22 cellular contexts compared by ENCODE assay signal in the genomic region with DNA sequence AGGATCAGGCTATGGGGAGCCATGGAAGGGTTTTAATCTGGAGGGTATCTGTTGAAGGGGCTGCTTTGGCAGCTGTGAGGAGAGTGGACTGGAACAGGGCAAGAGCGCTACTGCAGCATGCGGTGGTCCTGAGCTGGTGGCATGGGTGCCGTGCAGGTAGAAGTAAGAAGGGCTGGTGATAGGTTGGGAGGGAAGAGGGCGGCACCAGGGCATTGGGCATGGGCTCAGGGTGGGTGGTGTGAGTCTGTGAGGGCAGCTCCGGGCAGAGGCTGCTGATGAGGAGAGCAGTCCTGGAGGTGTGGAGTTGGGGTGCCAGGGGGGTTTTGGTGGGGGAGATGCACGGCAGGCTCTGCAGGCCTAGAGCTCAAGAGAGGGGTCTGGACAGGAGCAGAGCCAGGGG. TPM values are rescaled to one million over a fixed set of nuclear protein-coding genes. Genes with fewer than 3 reads are reported as not detected.
DNase-seq lines count a peak whose midpoint lies in the region; ATAC-seq and TF ChIP-seq lines count a peak whose summit lies in the region.
"Had no signal": no experiment of that assay in that cellular context is flagged by ENCODE, and none has a peak within 500 bp of the region (broad histone marks: within the 10 kb centered on the region; RNA-seq: fewer than 3 reads in every experiment).

No MANE protein-coding gene starts in this region.

- no peaks in the 10 kb centered on the region for H3K9me2 ChIP-seq in neural cell (ENCODE audit: insufficient read depth, low read length)

- H3K27me3 ChIP-seq in neural cell (ENCODE audit: insufficient read depth, low read depth, low read length) (no peaks in the 10 kb centered on the region), brain microvascular endothelial cell (replicated peaks) (no peaks in the 10 kb centered on the region)
- H3K27me3 ChIP-seq: gastrocnemius medialis had no signal

- H3F3A ChIP-seq in neural cell (ENCODE audit: insufficient read depth, low read length, poor library complexity, severe bottlenecking) = no peaks in the 10 kb centered on the region

- peak overlapping the region; percentile 86 to 88 for H3K27ac ChIP-seq in coronary artery
- peak overlapping the region; percentile 18 for H3K27ac ChIP-seq in neural cell (ENCODE audit: low read length)
- H3K27ac ChIP-seq in urinary bladder (ENCODE audit: low read depth) = peak overlapping the region; percentile 52
- no peak overlapping the region for H3K27ac ChIP-seq in brain microvascular endothelial cell
- H3K27ac ChIP-seq: gastrocnemius medialis, KMS-11 had no signal

- CTCF ChIA-PET in activated CD8-positive, alpha-beta T cell treated with anti-CD3 and anti-CD28 coated beads, Interleukin-2, amount 10 ng/mL, durations not matched to agents 7 days and 5 days (lab: Charles Lee) = interaction anchor here (1.5 kb wide), 1 partner anchor 22 kb away, joined by 3 read pairs; no protein-coding TSS in a partner anchor
- CTCF ChIA-PET in activated CD8-positive, alpha-beta T cell treated with anti-CD3 and anti-CD28 coated beads for 36 hours (lab: Charles Lee) = interaction anchor here (1.8 to 1.9 kb wide), 2 partner anchors 44 to 66 kb away, joined by 4 to 8 read pairs; a partner anchor contains a TSS

- H3K36me3 ChIP-seq in neural cell (ENCODE audit: insufficient read depth, low read length) (no peaks in the 10 kb centered on the region), urinary bladder (ENCODE audit: insufficient read depth) (no peaks in the 10 kb centered on the region), brain microvascular endothelial cell (replicated peaks) (no peaks in the 10 kb centered on the region)
- H3K36me3 ChIP-seq: gastrocnemius medialis had no signal

- no peaks in the 10 kb centered on the region for H3K9me3 ChIP-seq in neural cell (ENCODE audit: low read length)
- H3K9me3 ChIP-seq: gastrocnemius medialis had no signal

- H3K27me3 Mint-ChIP-seq in activated CD8-positive, alpha-beta T cell treated with anti-CD3 and anti-CD28 coated beads, Interleukin-2, amount 10 ng/mL, durations not matched to agents 7 days and 5 days (ENCODE audit: low read depth) = no peaks in the 10 kb centered on the region
- H3K27me3 Mint-ChIP-seq in activated CD8-positive, alpha-beta T cell treated with anti-CD3 and anti-CD28 coated beads for 36 hours = no peaks in the 10 kb centered on the region

- H4K20me1 ChIP-seq in neural cell (ENCODE audit: insufficient read depth) = no peaks in the 10 kb centered on the region

- intact Hi-C loops in activated CD8-positive, alpha-beta T cell treated with anti-CD3 and anti-CD28 coated beads for 36 hours (cut with micrococcal nuclease) = no loop called here

- no peak for TF ChIP-seq CTCF in activated CD8-positive, alpha-beta T cell treated with anti-CD3 and anti-CD28 coated beads for 36 hours (IDR thresholded peaks at IDR 0.05)
- TF ChIP-seq CTCF in coronary artery (IDR thresholded peaks at IDR 0.05) = no peak
- no peak for TF ChIP-seq CTCF in neural cell (IDR thresholded peaks at IDR 0.05; ENCODE audit: poor library complexity, severe bottlenecking)
- no peak for TF ChIP-seq CTCF in brain microvascular endothelial cell (IDR thresholded peaks at IDR 0.05; ENCODE audit: low read depth, low read length, missing control alignments)

- no peak for TF ChIP-seq RAD21 in neural cell (conservative IDR thresholded peaks at IDR 0.05)

- H3K27ac Mint-ChIP-seq in activated CD8-positive, alpha-beta T cell treated with anti-CD3 and anti-CD28 coated beads, Interleukin-2, amount 10 ng/mL, durations not matched to agents 7 days and 5 days = peak overlapping the region; percentile 59
- H3K27ac Mint-ChIP-seq in activated CD8-positive, alpha-beta T cell treated with anti-CD3 and anti-CD28 coated beads for 36 hours = no peak overlapping the region
- H3K27ac Mint-ChIP-seq: CD14-positive monocyte, mesothelial cell of epicardium, WTC11 had no signal

- H3K4me1 Mint-ChIP-seq in activated CD8-positive, alpha-beta T cell treated with anti-CD3 and anti-CD28 coated beads, Interleukin-2, amount 10 ng/mL, durations not matched to agents 7 days and 5 days (ENCODE audit: low read depth) = peaks cover 46% of the 10 kb centered on the region
- H3K4me1 Mint-ChIP-seq in activated CD8-positive, alpha-beta T cell treated with anti-CD3 and anti-CD28 coated beads for 36 hours (ENCODE audit: low read depth) = peaks cover 31% of the 10 kb centered on the region
- H3K4me1 Mint-ChIP-seq: WTC11 had no signal

- no peak overlapping the region for H2AFZ ChIP-seq in neural cell (ENCODE audit: low read depth, low read length)

- 39% methylated on average over 6 of the region's 6 CpGs for WGBS in urinary bladder

- ATAC-seq in activated CD8-positive, alpha-beta T cell treated with anti-CD3 and anti-CD28 coated beads, Interleukin-2, amount 10 ng/mL, durations not matched to agents 7 days and 5 days = no peak
- no peak for ATAC-seq in activated CD8-positive, alpha-beta T cell treated with anti-CD3 and anti-CD28 coated beads for 36 hours
- ATAC-seq: gastrocnemius medialis, sciatic nerve, WTC11 had no signal

- DNase-seq in activated CD8-positive, alpha-beta T cell treated with anti-CD3 and anti-CD28 coated beads, Interleukin-2, amount 10 ng/mL, durations not matched to agents 7 days and 5 days = no peak
- no peak for DNase-seq in activated CD8-positive, alpha-beta T cell treated with anti-CD3 and anti-CD28 coated beads for 36 hours
- no peak for DNase-seq in coronary artery (ENCODE audit: low spot score)
- no peak for DNase-seq in NCI-H146 treated with DMSO at 0.1 percent for 48 hours (lab: John Stamatoyannopoulos, UW; ENCODE audit: unreplicated experiment)
- no peak for DNase-seq in brain microvascular endothelial cell
- DNase-seq in GF-D8 (lab: John Stamatoyannopoulos, UW) = no peak
- DNase-seq: activated effector memory CD4-positive, alpha-beta T cell treated with anti-CD3 and anti-CD28 coated beads, Interleukin-2, amount 50 U/mL, for 16 hours; cortex of kidney; gastrocnemius medialis; NCI-H1048; NCI-H510A treated with DMSO at 0.1 percent for 48 hours; occipital lobe; Right ventricle myocardium superior had no signal

- H3K4me3 Mint-ChIP-seq in activated CD8-positive, alpha-beta T cell treated with anti-CD3 and anti-CD28 coated beads, Interleukin-2, amount 10 ng/mL, durations not matched to agents 7 days and 5 days = no peak overlapping the region
- H3K4me3 Mint-ChIP-seq in activated CD8-positive, alpha-beta T cell treated with anti-CD3 and anti-CD28 coated beads for 36 hours = no peak overlapping the region
- H3K4me3 Mint-ChIP-seq: CD14-positive monocyte, mesothelial cell of epicardium, WTC11 had no signal

- H3K4me2 ChIP-seq in neural cell (ENCODE audit: low read length) = no peak overlapping the region
- H3K4me2 ChIP-seq: KMS-11 had no signal

- no peak for TF ChIP-seq EP300 in neural cell (conservative IDR thresholded peaks at IDR 0.05; ENCODE audit: poor library complexity, severe bottlenecking)

- no peaks in the 10 kb centered on the region for H3K79me2 ChIP-seq in neural cell (replicated peaks; ENCODE audit: insufficient read depth, low read length)

- H3K4me1 ChIP-seq in urinary bladder (ENCODE audit: insufficient read depth) = no peaks in the 10 kb centered on the region
- H3K4me1 ChIP-seq: gastrocnemius medialis had no signal

- no peak overlapping the region for H3K9ac ChIP-seq in neural cell (ENCODE audit: low read length)
- H3K9ac ChIP-seq: KMS-11 had no signal

- H3K4me3 ChIP-seq in coronary artery = peak overlapping the region; percentile 60
- no peak overlapping the region for H3K4me3 ChIP-seq in neural cell (ENCODE audit: low read length)
- H3K4me3 ChIP-seq in urinary bladder (ENCODE audit: low read depth, low read length) = peak overlapping the region; percentile 44
- no peak overlapping the region for H3K4me3 ChIP-seq in brain microvascular endothelial cell (ENCODE audit: low read depth, low read length)
- H3K4me3 ChIP-seq: gastrocnemius medialis had no signal

- H3K9me3 Mint-ChIP-seq in activated CD8-positive, alpha-beta T cell treated with anti-CD3 and anti-CD28 coated beads, Interleukin-2, amount 10 ng/mL, durations not matched to agents 7 days and 5 days (ENCODE audit: insufficient read depth) = no peaks in the 10 kb centered on the region
- no peaks in the 10 kb centered on the region for H3K9me3 Mint-ChIP-seq in activated CD8-positive, alpha-beta T cell treated with anti-CD3 and anti-CD28 coated beads for 36 hours
- H3K9me3 Mint-ChIP-seq: CD14-positive monocyte, mesothelial cell of epicardium, WTC11 had no signal

- POLR2A ChIA-PET in activated CD8-positive, alpha-beta T cell treated with anti-CD3 and anti-CD28 coated beads, Interleukin-2, amount 10 ng/mL, durations not matched to agents 7 days and 5 days (lab: Charles Lee) = interaction anchor here (0.9 kb wide), 1 partner anchor 284 kb away, joined by 4 read pairs; a partner anchor contains a TSS
- POLR2A ChIA-PET in activated CD8-positive, alpha-beta T cell treated with anti-CD3 and anti-CD28 coated beads for 36 hours (lab: Charles Lee) = interaction anchor here (1.6 kb wide), 1 partner anchor 26 kb away, joined by 3 read pairs; no protein-coding TSS in a partner anchor

- in situ Hi-C loops in brain microvascular endothelial cell (cut with HindIII; ENCODE audit: low pct_ligation_motif_present, low sequenced_read_pairs) = no loop called here

- H3K36me3 Mint-ChIP-seq in activated CD8-positive, alpha-beta T cell treated with anti-CD3 and anti-CD28 coated beads, Interleukin-2, amount 10 ng/mL, durations not matched to agents 7 days and 5 days (ENCODE audit: low read depth) = no peaks in the 10 kb centered on the region
- H3K36me3 Mint-ChIP-seq in activated CD8-positive, alpha-beta T cell treated with anti-CD3 and anti-CD28 coated beads for 36 hours (ENCODE audit: low read depth) = no peaks in the 10 kb centered on the region
- H3K36me3 Mint-ChIP-seq: CD14-positive monocyte, mesothelial cell of epicardium, WTC11 had no signal

RNA-seq across cellular contexts. Expression of a gene that starts 2.1 kb away (rescaled TPM):
- total RNA-seq in activated CD8-positive, alpha-beta T cell treated with anti-CD3 and anti-CD28 coated beads, Interleukin-2, amount 10 ng/mL, durations not matched to agents 7 days and 5 days = under 1 TPM in 1 of 2 experiments, not detected in 1; 0.81 TPM
- under 1 TPM; 0.11 to 0.27 TPM for total RNA-seq in activated CD8-positive, alpha-beta T cell treated with anti-CD3 and anti-CD28 coated beads for 36 hours
- polyA plus RNA-seq in neural cell (0.67 and 1.6 TPM in 2 replicates), urinary bladder (7,901 TPM)
- not detected in 2 replicates for polyA minus RNA-seq in neural cell
- 637 TPM for total RNA-seq in urinary bladder
- total RNA-seq: endothelial cell of umbilical vein; T-helper 1 cell treated with Interleukin-12 subunit alpha and Interleukin-12 subunit beta and Interleukin-4 antibody, amounts not matched to agents 30 ng/mL and 1 ng/mL, for 36 hours had no signal
- polyA plus RNA-seq: CD14-positive monocyte, endothelial cell of umbilical vein had no signal

RNA-seq across cellular contexts. Expression of a gene that starts 31.8 kb away (rescaled TPM):
- total RNA-seq in activated CD8-positive, alpha-beta T cell treated with anti-CD3 and anti-CD28 coated beads, Interleukin-2, amount 10 ng/mL, durations not matched to agents 7 days and 5 days = 10 to 100 TPM; 71.5 to 72.1 TPM
- 100 to 1,000 TPM in 1 of 2 experiments, 10 to 100 TPM in 1; 96.4 to 103 TPM for total RNA-seq in activated CD8-positive, alpha-beta T cell treated with anti-CD3 and anti-CD28 coated beads for 36 hours
- polyA plus RNA-seq in neural cell (168 and 188 TPM in 2 replicates), urinary bladder (82.5 TPM)
- 58.5 and 63.5 TPM in 2 replicates for polyA minus RNA-seq in neural cell
- total RNA-seq in urinary bladder = 34.2 TPM

Comparison
In these comparisons a context has a peak if more than half of its experiments do, and no peak if none do; other contexts are left out.
1. H3K4me3 ChIP-seq: peak in coronary artery (single experiment) and urinary bladder (single experiment); none in neural cell (single experiment) and brain microvascular endothelial cell (single experiment).
2. RNA of a gene that starts 2.1 kb away (total RNA-seq): 637 TPM in urinary bladder (single experiment); 0.81 TPM in activated CD8-positive, alpha-beta T cell treated with anti-CD3 and anti-CD28 coated beads, Interleukin-2, amount 10 ng/mL, durations not matched to agents 7 days and 5 days and 0.11 to 0.27 TPM in activated CD8-positive, alpha-beta T cell treated with anti-CD3 and anti-CD28 coated beads for 36 hours; every median in the first group is over 100 times any median in the second.